ENCODE assay signal across 11 cellular contexts in the genomic region with DNA sequence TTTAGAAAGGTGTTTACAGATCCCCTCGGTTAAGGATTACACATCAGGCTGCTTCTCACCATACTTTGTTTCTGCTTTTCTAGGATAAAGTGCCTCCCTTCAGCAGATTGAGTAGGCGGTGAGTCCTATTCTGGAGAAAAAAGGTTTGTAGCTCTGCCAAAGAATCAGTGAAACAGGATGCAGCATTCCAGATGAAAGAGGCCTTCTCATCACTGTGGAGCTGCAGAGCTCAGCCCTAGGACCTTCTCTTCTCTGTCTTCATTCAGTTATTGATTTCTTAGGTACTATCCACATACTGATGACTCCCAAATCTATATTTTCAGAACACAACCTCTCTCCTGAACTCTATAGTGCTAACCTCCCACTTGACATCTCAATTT.
DNase-seq lines count a peak whose midpoint lies in the region; ATAC-seq, FAIRE-seq and TF ChIP-seq lines count a peak whose summit lies in the region.
"Had no signal": no experiment of that assay in that cellular context is flagged by ENCODE, and none has a peak within 500 bp of the region (broad histone marks: within the 10 kb centered on the region; RNA-seq: fewer than 3 reads in every experiment).

No MANE protein-coding gene starts in this region.

- no peaks in the 10 kb centered on the region for H4K20me1 ChIP-seq in Karpas-422 (ENCODE audit: insufficient read depth, low read depth, low read length)

- H3K36me3 ChIP-seq in pancreas, result no peaks in the 10 kb centered on the region
- H3K36me3 ChIP-seq in Karpas-422 (ENCODE audit: insufficient read depth, low read length), result no peaks in the 10 kb centered on the region

- H3K9ac ChIP-seq in Karpas-422 (ENCODE audit: low read length), result no peak overlapping the region

- no peak overlapping the region for H3K4me3 ChIP-seq in fibroblast of the aortic adventitia (ENCODE audit: low read depth, low read length)
- H3K4me3 ChIP-seq in pancreas, result no peak overlapping the region
- H3K4me3 ChIP-seq in Karpas-422 (ENCODE audit: low read length), result no peak overlapping the region
- H3K4me3 ChIP-seq: GM12878, skin epidermis had no signal

- intact Hi-C loops in pancreas (cut with DNase I), result no loop called here

- ATAC-seq in pancreas (peak in 3 of 4 donors; percentile 20 to 41 (median 41)), GM18861 (IDR thresholded peaks at IDR 0.05; ENCODE audit: unreplicated experiment) (no peak), HG02678 (IDR thresholded peaks at IDR 0.05; ENCODE audit: unreplicated experiment) (no peak)
- ATAC-seq: GM12878 had no signal

- H3K9me3 ChIP-seq in pancreas (no peaks in the 10 kb centered on the region), Karpas-422 (ENCODE audit: low read length) (no peaks in the 10 kb centered on the region)

- in situ Hi-C loops in SK-MEL-5 (cut with HindIII; ENCODE audit: low pct_unique_long_range_greater_than_20kb, low sequenced_read_pairs), result no loop called here

- H3K4me2 ChIP-seq in Karpas-422 (ENCODE audit: low read depth, low read length, poor library complexity, severe bottlenecking), result no peak overlapping the region

- peak; percentile 31 for DNase-seq in Ammon's horn (ENCODE audit: low spot score)
- peak; percentile 67 for DNase-seq in SK-MEL-5 (ENCODE audit: low read depth, low spot score)
- DNase-seq in fibroblast of the aortic adventitia (ENCODE audit: low read depth), result peak; percentile 83
- DNase-seq in pancreas, result no peak
- DNase-seq in stimulated activated CD4-positive, alpha-beta T cell treated with anti-CD3 and anti-CD28 coated beads, Interleukin-2, amount 100 ng/mL, for 24 hours, result no peak
- no peak for DNase-seq in Karpas-422
- DNase-seq: CD4-positive, alpha-beta T cell had no signal

- H3K27ac ChIP-seq in pancreas (peak overlapping the region in 2 of 4 donors; percentile 42 to 67), Karpas-422 (ENCODE audit: low read length) (no peak overlapping the region)
- H3K27ac ChIP-seq: skin epidermis had no signal

- H3K4me1 ChIP-seq in pancreas (peaks cover 0 to 24% (median 15%) of the 10 kb centered on the region in 3 donors), Karpas-422 (ENCODE audit: low read length) (peaks cover 3% of the 10 kb centered on the region; the same call in 1 of the 2 replicates)

- TF ChIP-seq CTCF in fibroblast of the aortic adventitia (IDR thresholded peaks at IDR 0.05; ENCODE audit: insufficient read depth, low read length), result no peak
- TF ChIP-seq CTCF in pancreas (IDR thresholded peaks at IDR 0.05), result no peak

- H3K9me2 ChIP-seq in Karpas-422 (replicated peaks; ENCODE audit: insufficient read depth, low read length), result no peaks in the 10 kb centered on the region

- FAIRE-seq in pancreas (lab: Jason Lieb, UNC), result no peak
- FAIRE-seq: GM12878 had no signal

- H3K27me3 ChIP-seq in pancreas, result no peaks in the 10 kb centered on the region
- H3K27me3 ChIP-seq in Karpas-422 (ENCODE audit: low read length), result no peaks in the 10 kb centered on the region

- 42 to 50% methylated on average over 2 of the region's 2 CpGs for WGBS in pancreas, 2 donors

- H2AFZ ChIP-seq in Karpas-422 (ENCODE audit: low read length), result no peak overlapping the region

- no peaks in the 10 kb centered on the region for H3K79me2 ChIP-seq in Karpas-422 (ENCODE audit: low read length)

Comparison
In these comparisons a context has a peak if more than half of its experiments do, and no peak if none do; other contexts are left out.
1. DNase-seq: peak in Ammon's horn (single experiment), SK-MEL-5 (single experiment) and fibroblast of the aortic adventitia (single experiment); none in pancreas (0 of 6), stimulated activated CD4-positive, alpha-beta T cell treated with anti-CD3 and anti-CD28 coated beads, Interleukin-2, amount 100 ng/mL, for 24 hours (0 of 2) and Karpas-422 (single experiment).
2. ATAC-seq: peak in pancreas (3 of 4); none in GM18861 (single experiment) and HG02678 (single experiment).